Comparison of ENCODE assay signal across 1 cellular context in the genomic region with DNA sequence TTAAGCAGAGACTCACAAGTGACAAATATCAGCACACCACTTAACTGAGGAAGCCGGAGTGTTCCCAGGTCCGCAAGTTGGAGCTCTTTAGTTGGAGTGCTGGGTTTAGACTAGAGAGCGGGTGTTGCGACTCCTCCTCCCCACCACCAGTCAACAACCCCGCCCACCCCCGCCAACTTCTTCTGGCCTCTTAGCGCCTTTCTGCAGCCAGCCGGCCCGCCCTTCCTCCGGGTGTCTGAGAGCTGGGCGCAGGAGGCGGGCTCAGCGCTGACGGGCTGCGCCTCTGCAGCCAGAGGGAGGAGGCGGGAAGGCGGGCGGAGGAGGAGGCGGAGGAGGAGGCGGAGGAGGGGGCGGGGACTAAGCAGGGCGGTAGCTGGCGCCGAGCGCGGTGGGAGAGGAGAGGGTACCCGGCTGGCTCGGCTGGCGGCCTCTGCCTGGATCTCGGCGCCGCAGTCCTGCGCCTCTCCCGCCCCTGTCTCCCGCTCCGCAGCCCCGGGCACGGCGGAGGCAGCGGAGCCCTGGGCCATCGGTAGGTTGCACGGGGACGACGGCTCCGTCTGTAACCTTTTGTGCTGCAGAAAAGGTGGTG.
TF ChIP-seq lines count a peak whose summit lies in the region.

A gene with protein sequence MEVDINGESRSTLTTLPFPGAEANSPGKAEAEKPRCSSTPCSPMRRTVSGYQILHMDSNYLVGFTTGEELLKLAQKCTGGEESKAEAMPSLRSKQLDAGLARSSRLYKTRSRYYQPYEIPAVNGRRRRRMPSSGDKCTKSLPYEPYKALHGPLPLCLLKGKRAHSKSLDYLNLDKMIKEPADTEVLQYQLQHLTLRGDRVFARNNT (plus strand): TSS at position 396 of the 589 bp plus-strand sequence. CDS start 17,157 bp downstream, outside the sequence.

TF ChIP-seq in GM12878, 131 proteins besides CTCF, POLR2A, EP300 and RAD21 (continued from another document):
- TF ChIP-seq E2F8 (IDR thresholded peaks at IDR 0.05; ENCODE audit: low read depth, partially characterized antibody), result no peak
- TF ChIP-seq, protein P1, sequence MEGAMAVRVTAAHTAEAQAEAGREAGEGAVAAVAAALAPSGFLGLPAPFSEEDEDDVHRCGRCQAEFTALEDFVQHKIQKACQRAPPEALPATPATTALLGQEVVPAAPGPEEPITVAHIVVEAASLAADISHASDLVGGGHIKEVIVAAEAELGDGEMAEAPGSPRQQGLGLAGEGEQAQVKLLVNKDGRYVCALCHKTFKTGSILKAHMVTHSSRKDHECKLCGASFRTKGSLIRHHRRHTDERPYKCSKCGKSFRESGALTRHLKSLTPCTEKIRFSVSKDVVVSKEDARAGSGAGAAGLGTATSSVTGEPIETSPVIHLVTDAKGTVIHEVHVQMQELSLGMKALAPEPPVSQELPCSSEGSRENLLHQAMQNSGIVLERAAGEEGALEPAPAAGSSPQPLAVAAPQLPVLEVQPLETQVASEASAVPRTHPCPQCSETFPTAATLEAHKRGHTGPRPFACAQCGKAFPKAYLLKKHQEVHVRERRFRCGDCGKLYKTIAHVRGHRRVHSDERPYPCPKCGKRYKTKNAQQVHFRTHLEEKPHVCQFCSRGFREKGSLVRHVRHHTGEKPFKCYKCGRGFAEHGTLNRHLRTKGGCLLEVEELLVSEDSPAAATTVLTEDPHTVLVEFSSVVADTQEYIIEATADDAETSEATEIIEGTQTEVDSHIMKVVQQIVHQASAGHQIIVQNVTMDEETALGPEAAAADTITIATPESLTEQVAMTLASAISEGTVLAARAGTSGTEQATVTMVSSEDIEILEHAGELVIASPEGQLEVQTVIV (IDR thresholded peaks at IDR 0.05; ENCODE audit: borderline replicate concordance, partially characterized antibody), result no peak
- 0 out of 2 replicates have a peak, but pooled peaks have one; percentile 8 for TF ChIP-seq CBFB (IDR thresholded peaks at IDR 0.05; ENCODE audit: low read depth)
- TF ChIP-seq SREBF1 (IDR thresholded peaks at IDR 0.05; ENCODE audit: low read length), result no peak
- TF ChIP-seq CREB1 (IDR thresholded peaks at IDR 0.05; ENCODE audit: low read depth), result 0 out of 2 replicates have a peak, but pooled peaks have one; percentile 30
- TF ChIP-seq SREBF2 (IDR thresholded peaks at IDR 0.05; ENCODE audit: low read length), result no peak
- TF ChIP-seq POLR2AphosphoS5 (IDR thresholded peaks at IDR 0.05; ENCODE audit: low read length), result peak; percentile 63; the same call in 1 of the 2 replicates
- peak; percentile 97 for TF ChIP-seq HDGF (IDR thresholded peaks at IDR 0.05)
- TF ChIP-seq POU2F2 (IDR thresholded peaks at IDR 0.05; ENCODE audit: borderline replicate concordance, low read depth, low read length), result no peak
- no peak; the same call in 1 of the 2 replicates for TF ChIP-seq CREM (IDR thresholded peaks at IDR 0.05; ENCODE audit: low read depth)
- no peak for TF ChIP-seq PRDM15 (CRISPR knock-in tag; IDR thresholded peaks at IDR 0.05)
- peak; percentile 49; the same call in 1 of the 2 replicates for TF ChIP-seq PKNOX1 (IDR thresholded peaks at IDR 0.05)
- TF ChIP-seq MEF2A (IDR thresholded peaks at IDR 0.05; ENCODE audit: insufficient read depth, low read depth, low read length), result no peak
- TF ChIP-seq ATF7 (IDR thresholded peaks at IDR 0.05; ENCODE audit: low read depth), result no peak
- TF ChIP-seq BCL3 (IDR thresholded peaks at IDR 0.05; ENCODE audit: borderline replicate concordance, insufficient read depth, low read depth, low read length, poor library complexity, severe bottlenecking), result peak; percentile 32
- 0 out of 2 replicates have a peak, but pooled peaks have one; percentile 48 for TF ChIP-seq RCOR1 (conservative IDR thresholded peaks at IDR 0.05; ENCODE audit: low read depth, low read length)
- TF ChIP-seq, protein P2, sequence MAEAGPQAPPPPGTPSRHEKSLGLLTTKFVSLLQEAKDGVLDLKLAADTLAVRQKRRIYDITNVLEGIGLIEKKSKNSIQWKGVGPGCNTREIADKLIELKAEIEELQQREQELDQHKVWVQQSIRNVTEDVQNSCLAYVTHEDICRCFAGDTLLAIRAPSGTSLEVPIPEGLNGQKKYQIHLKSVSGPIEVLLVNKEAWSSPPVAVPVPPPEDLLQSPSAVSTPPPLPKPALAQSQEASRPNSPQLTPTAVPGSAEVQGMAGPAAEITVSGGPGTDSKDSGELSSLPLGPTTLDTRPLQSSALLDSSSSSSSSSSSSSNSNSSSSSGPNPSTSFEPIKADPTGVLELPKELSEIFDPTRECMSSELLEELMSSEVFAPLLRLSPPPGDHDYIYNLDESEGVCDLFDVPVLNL (IDR thresholded peaks at IDR 0.05; ENCODE audit: low read depth, low read length), result peak; percentile 37; the same call in 1 of the 2 replicates
- no peak for TF ChIP-seq MTA3 (IDR thresholded peaks at IDR 0.05; ENCODE audit: borderline replicate concordance, low read length)
- no peak for TF ChIP-seq CHD4 (IDR thresholded peaks at IDR 0.05)
- peak in 1 of 2 experiments; percentile 96; a peak in 2 of 3 replicates for TF ChIP-seq EGR1 (IDR thresholded peaks at IDR 0.05; ENCODE audit: borderline replicate concordance in 1 of 2, low read depth in 2 of 2, low read length in 2 of 2)
